In the genomic region with DNA sequence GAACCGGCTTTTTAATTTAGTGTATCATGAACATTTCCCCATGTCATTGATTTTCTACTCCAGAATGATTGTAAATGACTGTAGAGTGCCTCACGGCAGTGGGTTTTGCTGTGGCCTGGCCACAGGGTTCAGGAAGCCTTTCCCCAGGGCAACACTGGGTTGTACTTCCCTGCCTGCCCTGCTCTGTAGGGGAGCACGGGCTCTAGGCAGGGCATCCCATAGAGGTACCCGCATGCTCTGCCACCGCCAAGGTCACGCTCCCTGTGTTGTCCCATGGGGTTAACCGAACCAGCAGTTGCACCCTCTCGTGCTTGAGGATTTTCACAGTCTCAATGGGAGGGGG, we compare ENCODE assay signal across 1 cellular context.
TF ChIP-seq lines count a peak whose summit lies in the region.

No MANE protein-coding gene starts in this region.

TF ChIP-seq in GM23338, 12 proteins besides CTCF, POLR2A, EP300 and RAD21 (continued from another document):
- TF ChIP-seq, protein P1, sequence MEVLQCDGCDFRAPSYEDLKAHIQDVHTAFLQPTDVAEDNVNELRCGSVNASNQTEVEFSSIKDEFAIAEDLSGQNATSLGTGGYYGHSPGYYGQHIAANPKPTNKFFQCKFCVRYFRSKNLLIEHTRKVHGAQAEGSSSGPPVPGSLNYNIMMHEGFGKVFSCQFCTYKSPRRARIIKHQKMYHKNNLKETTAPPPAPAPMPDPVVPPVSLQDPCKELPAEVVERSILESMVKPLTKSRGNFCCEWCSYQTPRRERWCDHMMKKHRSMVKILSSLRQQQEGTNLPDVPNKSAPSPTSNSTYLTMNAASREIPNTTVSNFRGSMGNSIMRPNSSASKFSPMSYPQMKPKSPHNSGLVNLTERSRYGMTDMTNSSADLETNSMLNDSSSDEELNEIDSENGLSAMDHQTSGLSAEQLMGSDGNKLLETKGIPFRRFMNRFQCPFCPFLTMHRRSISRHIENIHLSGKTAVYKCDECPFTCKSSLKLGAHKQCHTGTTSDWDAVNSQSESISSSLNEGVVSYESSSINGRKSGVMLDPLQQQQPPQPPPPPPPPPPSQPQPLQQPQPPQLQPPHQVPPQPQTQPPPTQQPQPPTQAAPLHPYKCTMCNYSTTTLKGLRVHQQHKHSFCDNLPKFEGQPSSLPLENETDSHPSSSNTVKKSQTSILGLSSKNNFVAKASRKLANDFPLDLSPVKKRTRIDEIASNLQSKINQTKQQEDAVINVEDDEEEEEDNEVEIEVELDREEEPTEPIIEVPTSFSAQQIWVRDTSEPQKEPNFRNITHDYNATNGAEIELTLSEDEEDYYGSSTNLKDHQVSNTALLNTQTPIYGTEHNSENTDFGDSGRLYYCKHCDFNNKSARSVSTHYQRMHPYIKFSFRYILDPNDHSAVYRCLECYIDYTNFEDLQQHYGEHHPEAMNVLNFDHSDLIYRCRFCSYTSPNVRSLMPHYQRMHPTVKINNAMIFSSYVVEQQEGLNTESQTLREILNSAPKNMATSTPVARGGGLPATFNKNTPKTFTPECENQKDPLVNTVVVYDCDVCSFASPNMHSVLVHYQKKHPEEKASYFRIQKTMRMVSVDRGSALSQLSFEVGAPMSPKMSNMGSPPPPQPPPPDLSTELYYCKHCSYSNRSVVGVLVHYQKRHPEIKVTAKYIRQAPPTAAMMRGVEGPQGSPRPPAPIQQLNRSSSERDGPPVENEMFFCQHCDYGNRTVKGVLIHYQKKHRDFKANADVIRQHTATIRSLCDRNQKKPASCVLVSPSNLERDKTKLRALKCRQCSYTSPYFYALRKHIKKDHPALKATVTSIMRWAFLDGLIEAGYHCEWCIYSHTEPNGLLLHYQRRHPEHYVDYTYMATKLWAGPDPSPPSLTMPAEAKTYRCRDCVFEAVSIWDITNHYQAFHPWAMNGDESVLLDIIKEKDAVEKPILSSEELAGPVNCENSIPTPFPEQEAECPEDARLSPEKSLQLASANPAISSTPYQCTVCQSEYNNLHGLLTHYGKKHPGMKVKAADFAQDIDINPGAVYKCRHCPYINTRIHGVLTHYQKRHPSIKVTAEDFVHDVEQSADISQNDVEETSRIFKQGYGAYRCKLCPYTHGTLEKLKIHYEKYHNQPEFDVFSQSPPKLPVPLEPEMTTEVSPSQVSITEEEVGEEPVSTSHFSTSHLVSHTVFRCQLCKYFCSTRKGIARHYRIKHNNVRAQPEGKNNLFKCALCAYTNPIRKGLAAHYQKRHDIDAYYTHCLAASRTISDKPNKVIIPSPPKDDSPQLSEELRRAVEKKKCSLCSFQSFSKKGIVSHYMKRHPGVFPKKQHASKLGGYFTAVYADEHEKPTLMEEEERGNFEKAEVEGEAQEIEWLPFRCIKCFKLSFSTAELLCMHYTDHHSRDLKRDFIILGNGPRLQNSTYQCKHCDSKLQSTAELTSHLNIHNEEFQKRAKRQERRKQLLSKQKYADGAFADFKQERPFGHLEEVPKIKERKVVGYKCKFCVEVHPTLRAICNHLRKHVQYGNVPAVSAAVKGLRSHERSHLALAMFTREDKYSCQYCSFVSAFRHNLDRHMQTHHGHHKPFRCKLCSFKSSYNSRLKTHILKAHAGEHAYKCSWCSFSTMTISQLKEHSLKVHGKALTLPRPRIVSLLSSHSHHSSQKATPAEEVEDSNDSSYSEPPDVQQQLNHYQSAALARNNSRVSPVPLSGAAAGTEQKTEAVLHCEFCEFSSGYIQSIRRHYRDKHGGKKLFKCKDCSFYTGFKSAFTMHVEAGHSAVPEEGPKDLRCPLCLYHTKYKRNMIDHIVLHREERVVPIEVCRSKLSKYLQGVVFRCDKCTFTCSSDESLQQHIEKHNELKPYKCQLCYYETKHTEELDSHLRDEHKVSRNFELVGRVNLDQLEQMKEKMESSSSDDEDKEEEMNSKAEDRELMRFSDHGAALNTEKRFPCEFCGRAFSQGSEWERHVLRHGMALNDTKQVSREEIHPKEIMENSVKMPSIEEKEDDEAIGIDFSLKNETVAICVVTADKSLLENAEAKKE (CRISPR knock-in tag; IDR thresholded peaks at IDR 0.05), result no peak
- TF ChIP-seq NANOG (IDR thresholded peaks at IDR 0.05; ENCODE audit: borderline replicate concordance) (no peak), ZNF114 (CRISPR knock-in tag; IDR thresholded peaks at IDR 0.05) (no peak), POLR2AphosphoS5 (IDR thresholded peaks at IDR 0.05; ENCODE audit: low read depth) (no peak), ZNF331 (CRISPR knock-in tag; IDR thresholded peaks at IDR 0.05; ENCODE audit: low read depth) (no peak), EZH2phosphoT487 (IDR thresholded peaks at IDR 0.05; ENCODE audit: unreplicated experiment) (no peak), CREB1 (CRISPR knock-in tag; IDR thresholded peaks at IDR 0.05; ENCODE audit: low read depth) (no peak)
- TF ChIP-seq, protein P2, sequence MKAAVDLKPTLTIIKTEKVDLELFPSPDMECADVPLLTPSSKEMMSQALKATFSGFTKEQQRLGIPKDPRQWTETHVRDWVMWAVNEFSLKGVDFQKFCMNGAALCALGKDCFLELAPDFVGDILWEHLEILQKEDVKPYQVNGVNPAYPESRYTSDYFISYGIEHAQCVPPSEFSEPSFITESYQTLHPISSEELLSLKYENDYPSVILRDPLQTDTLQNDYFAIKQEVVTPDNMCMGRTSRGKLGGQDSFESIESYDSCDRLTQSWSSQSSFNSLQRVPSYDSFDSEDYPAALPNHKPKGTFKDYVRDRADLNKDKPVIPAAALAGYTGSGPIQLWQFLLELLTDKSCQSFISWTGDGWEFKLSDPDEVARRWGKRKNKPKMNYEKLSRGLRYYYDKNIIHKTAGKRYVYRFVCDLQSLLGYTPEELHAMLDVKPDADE (IDR thresholded peaks at IDR 0.05), result no peak
